1 cellular context compared by ENCODE assay signal in the genomic region with DNA sequence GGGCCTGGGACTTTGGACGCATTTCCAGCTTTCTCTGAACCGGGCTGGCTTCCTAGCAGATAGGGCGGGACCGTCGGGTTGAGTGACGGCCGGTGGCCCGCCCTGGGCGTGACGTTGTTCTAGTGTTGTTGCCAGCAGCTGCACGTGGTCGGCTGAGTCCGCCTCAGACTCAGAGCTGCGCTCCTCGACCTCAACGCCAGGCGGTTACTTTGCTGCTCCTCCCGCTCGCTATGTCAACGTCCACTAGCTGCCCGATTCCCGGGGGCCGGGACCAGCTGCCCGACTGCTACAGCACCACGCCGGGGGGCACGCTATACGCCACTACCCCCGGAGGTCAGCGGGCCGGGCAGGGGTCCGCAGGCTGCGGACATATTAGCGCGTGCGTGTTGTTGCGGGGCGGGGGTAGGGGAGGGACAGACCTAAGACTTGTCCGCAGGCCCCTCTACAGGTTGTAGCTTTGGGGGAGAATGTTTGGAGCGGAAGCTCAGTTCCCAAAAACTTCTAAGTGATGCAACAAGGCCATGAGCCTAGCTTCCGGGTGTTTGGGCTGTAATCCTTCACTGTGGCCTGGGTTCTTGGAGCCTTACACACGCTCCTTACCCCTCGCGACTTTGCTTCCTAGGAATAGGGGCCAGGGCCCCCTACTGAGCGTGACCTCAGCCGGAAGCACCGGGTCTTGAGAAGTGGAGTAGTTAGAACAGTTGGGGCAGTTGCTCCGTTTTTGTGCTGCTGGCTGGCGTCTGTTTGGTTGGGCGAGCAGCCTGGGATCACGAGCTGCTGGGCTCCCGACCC.
A peak's percentile ranks its signal among the peaks of the same experiment; 100 is the strongest.
TF ChIP-seq lines count a peak whose summit lies in the region.

Gene EIF4EBP3, plus strand, starts transcription at position 155 of the 792 bp plus-strand sequence. Its CDS starts 76 bp downstream, at position 231.

TF ChIP-seq in liver, 16 proteins besides CTCF, POLR2A, EP300 and RAD21 (continued from another document):
- TF ChIP-seq MAX (IDR thresholded peaks at IDR 0.05) = peak; percentile 98
